ENCODE assay signal across 18 cellular contexts in genomic region chr17:80716986-80717385, GRCh38.
"Had no signal": no experiment of that assay in that cellular context is flagged by ENCODE, and none has a peak within 500 bp of the region (broad histone marks: within the 10 kb centered on the region; RNA-seq: fewer than 3 reads in every experiment).

No MANE protein-coding gene starts in this region.

- H3K4me1 ChIP-seq: gastroesophageal sphincter, left lung, thyroid gland had no signal

- DNase-seq: activated CD4-positive, alpha-beta memory T cell treated with anti-CD3 and anti-CD28 coated beads, Interleukin-2, amount 10 ng/mL, durations not matched to agents 7 days and 5 days; activated CD4-positive, alpha-beta T cell treated with anti-CD3 and anti-CD28 coated beads for 4 hours; activated effector memory CD4-positive, alpha-beta T cell treated with Interleukin-2 at 50 U/mL for 16 hours; activated naive CD4-positive, alpha-beta T cell treated with anti-CD3 and anti-CD28 coated beads, Interleukin-2, amount 10 ng/mL, durations not matched to agents 7 days and 5 days; activated naive CD8-positive, alpha-beta T cell treated with anti-CD3 and anti-CD28 coated beads, Interleukin-2, amount 50 U/mL, for 24 hours; activated T-cell treated with anti-CD3 and anti-CD28 coated beads, Interleukin-2, amount 50 U/mL, for 1 hour; anterior cingulate cortex; brain microvascular endothelial cell; central memory CD4-positive, alpha-beta T cell; heart left ventricle; left lung; stimulated activated naive B cell treated with anti-CD40 and anti-IgM and Interleukin-4, amounts not matched to agents 10 μg/mL and 1 μg/mL and 100 μg/mL, for 72 hours; T-helper 17 cell; thyroid gland had no signal

- H3K9me3 Mint-ChIP-seq: activated CD4-positive, alpha-beta memory T cell treated with anti-CD3 and anti-CD28 coated beads, Interleukin-2, amount 10 ng/mL, durations not matched to agents 7 days and 5 days; activated naive CD4-positive, alpha-beta T cell treated with anti-CD3 and anti-CD28 coated beads, Interleukin-2, amount 10 ng/mL, durations not matched to agents 7 days and 5 days; activated naive CD8-positive, alpha-beta T cell treated with anti-CD3 and anti-CD28 coated beads, Interleukin-2, amount 50 U/mL, for 24 hours; natural killer cell treated with Interleukin-12 subunit alpha and Interleukin-12 subunit beta and Interleukin-15 and Interleukin-18, amount 100 ng/mL, for 72 hours had no signal

- H3K36me3 ChIP-seq: brain microvascular endothelial cell, gastroesophageal sphincter, heart left ventricle, left lung, thyroid gland had no signal

- H3K27ac ChIP-seq: brain microvascular endothelial cell, gastroesophageal sphincter, heart left ventricle, left lung, thyroid gland had no signal

- H3K27me3 Mint-ChIP-seq: activated CD4-positive, alpha-beta memory T cell treated with anti-CD3 and anti-CD28 coated beads, Interleukin-2, amount 10 ng/mL, durations not matched to agents 7 days and 5 days; activated naive CD4-positive, alpha-beta T cell treated with anti-CD3 and anti-CD28 coated beads, Interleukin-2, amount 10 ng/mL, durations not matched to agents 7 days and 5 days; activated naive CD8-positive, alpha-beta T cell treated with anti-CD3 and anti-CD28 coated beads, Interleukin-2, amount 50 U/mL, for 24 hours; natural killer cell treated with Interleukin-12 subunit alpha and Interleukin-12 subunit beta and Interleukin-15 and Interleukin-18, amount 100 ng/mL, for 72 hours; stimulated activated naive B cell treated with anti-CD40 and anti-IgM and Interleukin-4, amounts not matched to agents 10 μg/mL and 1 μg/mL and 100 μg/mL, for 72 hours; T-helper 17 cell had no signal

- H3K4me3 Mint-ChIP-seq: activated CD4-positive, alpha-beta memory T cell treated with anti-CD3 and anti-CD28 coated beads, Interleukin-2, amount 10 ng/mL, durations not matched to agents 7 days and 5 days; activated naive CD4-positive, alpha-beta T cell treated with anti-CD3 and anti-CD28 coated beads, Interleukin-2, amount 10 ng/mL, durations not matched to agents 7 days and 5 days; activated naive CD8-positive, alpha-beta T cell treated with anti-CD3 and anti-CD28 coated beads, Interleukin-2, amount 50 U/mL, for 24 hours; mesothelial cell of epicardium; natural killer cell treated with Interleukin-12 subunit alpha and Interleukin-12 subunit beta and Interleukin-15 and Interleukin-18, amount 100 ng/mL, for 72 hours; stimulated activated naive B cell treated with anti-CD40 and anti-IgM and Interleukin-4, amounts not matched to agents 10 μg/mL and 1 μg/mL and 100 μg/mL, for 72 hours; T-helper 17 cell; WTC11 had no signal

- H3K9me3 ChIP-seq: gastroesophageal sphincter, heart left ventricle, left lung, thyroid gland had no signal

- ATAC-seq: activated naive CD8-positive, alpha-beta T cell treated with anti-CD3 and anti-CD28 coated beads, Interleukin-2, amount 50 U/mL, for 24 hours; gastroesophageal sphincter; heart left ventricle; left lung; natural killer cell treated with Interleukin-12 subunit alpha and Interleukin-12 subunit beta and Interleukin-15 and Interleukin-18, amount 100 ng/mL, for 72 hours; stimulated activated naive B cell treated with anti-CD40 and anti-IgM and Interleukin-4, amounts not matched to agents 10 μg/mL and 1 μg/mL and 100 μg/mL, for 72 hours; T-helper 17 cell; WTC11 had no signal

- H3K36me3 Mint-ChIP-seq: natural killer cell treated with Interleukin-12 subunit alpha and Interleukin-12 subunit beta and Interleukin-15 and Interleukin-18, amount 100 ng/mL, for 72 hours; WTC11 had no signal

- H3K27ac Mint-ChIP-seq: activated CD4-positive, alpha-beta memory T cell treated with anti-CD3 and anti-CD28 coated beads, Interleukin-2, amount 10 ng/mL, durations not matched to agents 7 days and 5 days; activated naive CD4-positive, alpha-beta T cell treated with anti-CD3 and anti-CD28 coated beads, Interleukin-2, amount 10 ng/mL, durations not matched to agents 7 days and 5 days; activated naive CD8-positive, alpha-beta T cell treated with anti-CD3 and anti-CD28 coated beads, Interleukin-2, amount 50 U/mL, for 24 hours; mesothelial cell of epicardium; natural killer cell treated with Interleukin-12 subunit alpha and Interleukin-12 subunit beta and Interleukin-15 and Interleukin-18, amount 100 ng/mL, for 72 hours; stimulated activated naive B cell treated with anti-CD40 and anti-IgM and Interleukin-4, amounts not matched to agents 10 μg/mL and 1 μg/mL and 100 μg/mL, for 72 hours; T-helper 17 cell had no signal

- H3K4me3 ChIP-seq: gastroesophageal sphincter, heart left ventricle, left lung, thyroid gland had no signal

- H3K27me3 ChIP-seq: brain microvascular endothelial cell, gastroesophageal sphincter, heart left ventricle, left lung, thyroid gland had no signal
